In the genomic region with DNA sequence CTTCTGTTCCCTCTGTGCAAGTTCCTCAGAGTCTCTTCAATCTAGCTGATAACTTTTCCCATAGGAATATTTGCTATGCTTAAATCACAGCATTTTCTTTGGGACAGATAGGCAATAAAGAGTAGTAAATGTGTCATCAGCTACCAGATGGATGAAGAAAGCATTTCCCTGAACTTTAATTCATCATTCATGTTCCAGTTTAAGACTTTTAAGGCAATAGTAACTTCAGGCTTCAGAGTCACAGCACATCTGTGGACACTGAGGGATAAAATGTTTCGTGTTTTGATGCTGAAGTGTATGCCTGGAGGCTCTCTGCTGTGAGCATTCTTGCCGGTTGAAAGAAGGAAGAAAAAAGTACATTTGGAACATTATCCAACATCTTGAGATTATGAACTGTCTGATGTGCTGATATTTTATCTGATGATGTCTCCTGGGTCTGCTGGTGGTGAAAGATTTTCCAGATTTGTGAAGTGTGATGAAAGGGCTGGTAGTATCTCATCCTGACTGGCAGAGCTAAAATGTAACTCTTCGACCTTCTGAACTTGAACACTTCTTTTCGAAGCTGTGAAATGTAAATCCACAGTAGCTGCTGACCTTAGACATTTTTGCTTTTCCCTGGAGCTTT, we compare ENCODE assay signal across 25 cellular contexts.
DNase-seq lines count a peak whose midpoint lies in the region; ATAC-seq and TF ChIP-seq lines count a peak whose summit lies in the region.
"Had no signal": no experiment of that assay in that cellular context is flagged by ENCODE, and none has a peak within 500 bp of the region (broad histone marks: within the 10 kb centered on the region; RNA-seq: fewer than 3 reads in every experiment).

No MANE protein-coding gene starts in this region.

- H3K36me3 ChIP-seq in SK-N-SH (replicated peaks in 1 of 2; ENCODE audit: control insufficient read depth in 1 of 2, insufficient read depth in 2 of 2, low read length in 1 of 2) (peaks cover 3 to 9% of the 10 kb centered on the region in 2 experiments), uterus (no peaks in the 10 kb centered on the region)
- H3K36me3 ChIP-seq: BLaER1 treated with 17β-estradiol and CSF1 and Interleukin-3, amounts not matched to agents 10 nM and 100 nM; MG63; neutrophil; transverse colon had no signal

- H3K4me1 Mint-ChIP-seq in type B pancreatic cell (ENCODE audit: unreplicated experiment), result peaks cover 43% of the 10 kb centered on the region

- peak overlapping the region; percentile 4 for H3K27ac Mint-ChIP-seq in type B pancreatic cell

- TF ChIP-seq POLR2A in uterus (IDR thresholded peaks at IDR 0.05), result no peak

- H3K27me3 ChIP-seq in SK-N-SH (ENCODE audit: insufficient read depth) (no peaks in the 10 kb centered on the region), uterus (no peaks in the 10 kb centered on the region), dorsolateral prefrontal cortex (no peaks in the 10 kb centered on the region)
- H3K27me3 ChIP-seq: BLaER1 treated with 17β-estradiol and CSF1 and Interleukin-3, amounts not matched to agents 10 nM and 100 nM; foreskin keratinocyte; hepatocyte; MG63; neutrophil; transverse colon had no signal

- TF ChIP-seq CTCF in SK-N-SH (IDR thresholded peaks at IDR 0.05) (no peak), type B pancreatic cell (conservative IDR thresholded peaks at IDR 0.05) (no peak), uterus (IDR thresholded peaks at IDR 0.05) (no peak), coronary artery (IDR thresholded peaks at IDR 0.05) (no peak), dorsolateral prefrontal cortex (IDR thresholded peaks at IDR 0.05 in 54 of 56, conservative IDR thresholded peaks at IDR 0.05 in 2 of 56; ENCODE audit: low read depth in 1 of 56, partially characterized antibody in 56 of 56) (no peak)

- H3K36me3 Mint-ChIP-seq in type B pancreatic cell, result peaks cover 16% of the 10 kb centered on the region

- H3K9me3 ChIP-seq in SK-N-SH, result no peaks in the 10 kb centered on the region
- no peaks in the 10 kb centered on the region for H3K9me3 ChIP-seq in uterus
- H3K9me3 ChIP-seq: BLaER1 treated with 17β-estradiol and CSF1 and Interleukin-3, amounts not matched to agents 10 nM and 100 nM; MG63; neutrophil; transverse colon had no signal

- 74% methylated on average over 4 of the region's 4 CpGs for WGBS in SK-N-SH (ENCODE audit: low lambda C conversion rate)

- no peak overlapping the region for H2AFZ ChIP-seq in SK-N-SH (ENCODE audit: low read depth)
- H2AFZ ChIP-seq: hepatocyte had no signal

- H3F3A ChIP-seq in SK-N-SH (replicated peaks; ENCODE audit: insufficient read depth), result peaks cover 7% of the 10 kb centered on the region

- no peak overlapping the region for H3K4me2 ChIP-seq in SK-N-SH
- H3K4me2 ChIP-seq: BLaER1 treated with 17β-estradiol and CSF1 and Interleukin-3, amounts not matched to agents 10 nM and 100 nM; hepatocyte had no signal

- no peak for ATAC-seq in SK-N-SH treated with all-trans-retinoic acid at 6 μM for 48 hours

- H3K4me3 Mint-ChIP-seq in type B pancreatic cell, result peak overlapping the region; percentile 21

- DNase-seq in SK-N-SH (no peak), amniotic epithelial cell (ENCODE audit: low read depth) (peak; percentile 68), iris pigment epithelial cell (ENCODE audit: low read depth) (peak; percentile 2), type B pancreatic cell (ENCODE audit: extremely low spot score, unreplicated experiment) (no peak), uterus (no peak), coronary artery (ENCODE audit: low spot score) (no peak), dorsolateral prefrontal cortex (no peak)
- DNase-seq: activated CD4-positive, alpha-beta T cell treated with anti-CD3 and anti-CD28 coated beads for 48 hours; activated naive CD4-positive, alpha-beta T cell treated with Interleukin-2 at 50 U/mL for 16 hours; activated T-cell treated with anti-CD3 and anti-CD28 coated beads, Interleukin-2, amount 50 U/mL, for 48 hours; amniotic stem cell; COR-L47; cortex of kidney; DMS79; MG63; NCI-H1417; NCI-H2081 treated with DMSO at 0.1 percent for 48 hours; NCI-H774; transverse colon had no signal

- no peak overlapping the region for H3K4me3 ChIP-seq in SK-N-SH (ENCODE audit: low read depth in 2 of 2, low read length in 1 of 2)
- no peak overlapping the region for H3K4me3 ChIP-seq in uterus
- H3K4me3 ChIP-seq in coronary artery, result no peak overlapping the region
- no peak overlapping the region for H3K4me3 ChIP-seq in dorsolateral prefrontal cortex
- H3K4me3 ChIP-seq: BLaER1 treated with 17β-estradiol and CSF1 and Interleukin-3, amounts not matched to agents 10 nM and 100 nM; hepatocyte; MG63; transverse colon had no signal

- intact Hi-C loops in uterus (cut with DNase I; ENCODE audit: low total_unique reads), result no loop called here
- intact Hi-C loops in dorsolateral prefrontal cortex (cut with DNase I), result loop anchor here in 1 of 2 donors (10.0 kb wide), 1 partner anchor 137 kb away; a partner anchor contains a TSS

- no peaks in the 10 kb centered on the region for H3K27me3 Mint-ChIP-seq in type B pancreatic cell

- no peaks in the 10 kb centered on the region for H3K9me2 ChIP-seq in SK-N-SH

- CTCF ChIA-PET in SK-N-SH (lab: Yijun Ruan, JAX), result interaction anchor here (1.2 to 8.8 kb wide), 3 partner anchors 31 to 201 kb away, joined by 3 to 87 read pairs (median 19); no protein-coding TSS in a partner anchor

- H4K20me1 ChIP-seq in SK-N-SH (ENCODE audit: insufficient read depth), result no peaks in the 10 kb centered on the region
- H4K20me1 ChIP-seq: BLaER1 treated with 17β-estradiol and CSF1 and Interleukin-3, amounts not matched to agents 10 nM and 100 nM had no signal

- H3K27ac ChIP-seq in SK-N-SH (ENCODE audit: low read depth in 2 of 2, low read length in 1 of 2) (no peak overlapping the region), uterus (no peak overlapping the region), coronary artery (no peak overlapping the region), dorsolateral prefrontal cortex (no peak overlapping the region)
- H3K27ac ChIP-seq: 22Rv1; BLaER1 treated with 17β-estradiol and CSF1 and Interleukin-3, amounts not matched to agents 10 nM and 100 nM; foreskin keratinocyte; hepatocyte; neutrophil; transverse colon had no signal

- H3K4me1 ChIP-seq in SK-N-SH (ENCODE audit: control insufficient read depth in 1 of 2, insufficient read depth in 2 of 2, low read depth in 1 of 2, low read length in 1 of 2) (peaks cover 23% of the 10 kb centered on the region in 2 experiments; a peak in 3 of 4 replicates), uterus (no peaks in the 10 kb centered on the region)
- H3K4me1 ChIP-seq: transverse colon had no signal

- TF ChIP-seq RAD21 in SK-N-SH (IDR thresholded peaks at IDR 0.05; ENCODE audit: low read length), result no peak

- H3K79me2 ChIP-seq in SK-N-SH (ENCODE audit: insufficient read depth), result peaks cover 10% of the 10 kb centered on the region; the same call in 1 of the 2 replicates
- H3K79me2 ChIP-seq: hepatocyte had no signal

- POLR2A ChIA-PET in SK-N-SH (lab: Yijun Ruan, JAX), result no interaction called here

- no peak for TF ChIP-seq EP300 in SK-N-SH (IDR thresholded peaks at IDR 0.05; ENCODE audit: borderline replicate concordance in 1 of 2, low read depth in 1 of 2, low read length in 1 of 2)

- H3K9me3 Mint-ChIP-seq in type B pancreatic cell, result no peaks in the 10 kb centered on the region

- H3K9ac ChIP-seq in SK-N-SH, result no peak overlapping the region
- H3K9ac ChIP-seq: BLaER1 treated with 17β-estradiol and CSF1 and Interleukin-3, amounts not matched to agents 10 nM and 100 nM had no signal

TF ChIP-seq in SK-N-SH, 30 proteins besides CTCF, POLR2A, EP300 and RAD21 (continues in another document):
- no peak for TF ChIP-seq YY1 (IDR thresholded peaks at IDR 0.05; ENCODE audit: low read depth)
- TF ChIP-seq TCF12 (IDR thresholded peaks at IDR 0.05), result peak; percentile 46; the same call in 1 of the 2 replicates
- TF ChIP-seq, protein P1, sequence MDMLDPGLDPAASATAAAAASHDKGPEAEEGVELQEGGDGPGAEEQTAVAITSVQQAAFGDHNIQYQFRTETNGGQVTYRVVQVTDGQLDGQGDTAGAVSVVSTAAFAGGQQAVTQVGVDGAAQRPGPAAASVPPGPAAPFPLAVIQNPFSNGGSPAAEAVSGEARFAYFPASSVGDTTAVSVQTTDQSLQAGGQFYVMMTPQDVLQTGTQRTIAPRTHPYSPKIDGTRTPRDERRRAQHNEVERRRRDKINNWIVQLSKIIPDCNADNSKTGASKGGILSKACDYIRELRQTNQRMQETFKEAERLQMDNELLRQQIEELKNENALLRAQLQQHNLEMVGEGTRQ (IDR thresholded peaks at IDR 0.05; ENCODE audit: borderline replicate concordance, low read depth, low read length), result no peak
- no peak for TF ChIP-seq NFIC (IDR thresholded peaks at IDR 0.05; ENCODE audit: borderline replicate concordance)

TF ChIP-seq in SK-N-SH treated with all-trans-retinoic acid at 6 μM for 48 hours, 23 proteins besides CTCF, POLR2A, EP300 and RAD21 (continues in another document):
- TF ChIP-seq GLIS3 (CRISPR knock-in tag; IDR thresholded peaks at IDR 0.05) (no peak), ZFP30 (CRISPR knock-in tag; IDR thresholded peaks at IDR 0.05) (no peak), TOX (CRISPR knock-in tag; IDR thresholded peaks at IDR 0.05; ENCODE audit: borderline replicate concordance) (no peak), SNAI2 (CRISPR knock-in tag; IDR thresholded peaks at IDR 0.05) (no peak), PPARA (CRISPR knock-in tag; IDR thresholded peaks at IDR 0.05; ENCODE audit: borderline replicate concordance) (no peak), ESRRG (CRISPR knock-in tag; IDR thresholded peaks at IDR 0.05) (no peak)
- TF ChIP-seq, protein P2, sequence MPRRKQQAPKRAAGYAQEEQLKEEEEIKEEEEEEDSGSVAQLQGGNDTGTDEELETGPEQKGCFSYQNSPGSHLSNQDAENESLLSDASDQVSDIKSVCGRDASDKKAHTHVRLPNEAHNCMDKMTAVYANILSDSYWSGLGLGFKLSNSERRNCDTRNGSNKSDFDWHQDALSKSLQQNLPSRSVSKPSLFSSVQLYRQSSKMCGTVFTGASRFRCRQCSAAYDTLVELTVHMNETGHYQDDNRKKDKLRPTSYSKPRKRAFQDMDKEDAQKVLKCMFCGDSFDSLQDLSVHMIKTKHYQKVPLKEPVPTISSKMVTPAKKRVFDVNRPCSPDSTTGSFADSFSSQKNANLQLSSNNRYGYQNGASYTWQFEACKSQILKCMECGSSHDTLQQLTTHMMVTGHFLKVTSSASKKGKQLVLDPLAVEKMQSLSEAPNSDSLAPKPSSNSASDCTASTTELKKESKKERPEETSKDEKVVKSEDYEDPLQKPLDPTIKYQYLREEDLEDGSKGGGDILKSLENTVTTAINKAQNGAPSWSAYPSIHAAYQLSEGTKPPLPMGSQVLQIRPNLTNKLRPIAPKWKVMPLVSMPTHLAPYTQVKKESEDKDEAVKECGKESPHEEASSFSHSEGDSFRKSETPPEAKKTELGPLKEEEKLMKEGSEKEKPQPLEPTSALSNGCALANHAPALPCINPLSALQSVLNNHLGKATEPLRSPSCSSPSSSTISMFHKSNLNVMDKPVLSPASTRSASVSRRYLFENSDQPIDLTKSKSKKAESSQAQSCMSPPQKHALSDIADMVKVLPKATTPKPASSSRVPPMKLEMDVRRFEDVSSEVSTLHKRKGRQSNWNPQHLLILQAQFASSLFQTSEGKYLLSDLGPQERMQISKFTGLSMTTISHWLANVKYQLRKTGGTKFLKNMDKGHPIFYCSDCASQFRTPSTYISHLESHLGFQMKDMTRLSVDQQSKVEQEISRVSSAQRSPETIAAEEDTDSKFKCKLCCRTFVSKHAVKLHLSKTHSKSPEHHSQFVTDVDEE (CRISPR knock-in tag; IDR thresholded peaks at IDR 0.05), result no peak

Comparison
In these comparisons a context has a peak if more than half of its experiments do, and no peak if none do; other contexts are left out.
1. DNase-seq: peak in amniotic epithelial cell (single experiment) and iris pigment epithelial cell (single experiment); none in SK-N-SH (single experiment), type B pancreatic cell (single experiment), uterus (0 of 2), coronary artery (single experiment) and dorsolateral prefrontal cortex (0 of 10).